27 cellular contexts compared by ENCODE assay signal in genomic region chr18:45702871-45703270, GRCh38. TPM values are rescaled to one million over a fixed set of nuclear protein-coding genes. Genes with fewer than 3 reads are reported as not detected.
"Had no signal": no experiment of that assay in that cellular context is flagged by ENCODE, and none has a peak within 500 bp of the region (broad histone marks: within the 10 kb centered on the region; RNA-seq: fewer than 3 reads in every experiment).

No MANE protein-coding gene starts in this region.

- H3K36me3 ChIP-seq: ascending aorta, breast epithelium, cardiac muscle cell, colonic mucosa had no signal

- H3K4me1 ChIP-seq: ascending aorta, breast epithelium, colonic mucosa had no signal

- H3K9me3 ChIP-seq: colonic mucosa had no signal

- H3K27ac ChIP-seq: ascending aorta, breast epithelium, cardiac muscle cell, colonic mucosa, VCaP had no signal

- FAIRE-seq: frontal cortex had no signal

- H3K4me3 ChIP-seq: ascending aorta, breast epithelium, cardiac muscle cell, colonic mucosa had no signal

- H3K27me3 ChIP-seq: ascending aorta, breast epithelium, cardiac muscle cell, colonic mucosa had no signal

- DNase-seq: activated CD4-positive, alpha-beta memory T cell treated with anti-CD3 and anti-CD28 coated beads, Interleukin-2, amount 10 ng/mL, durations not matched to agents 7 days and 5 days; activated CD4-positive, alpha-beta T cell treated with anti-CD3 and anti-CD28 coated beads for 1 hour; activated CD4-positive, alpha-beta T cell treated with anti-CD3 and anti-CD28 coated beads for 4 hours; activated CD4-positive, alpha-beta T cell treated with anti-CD3 and anti-CD28 coated beads, Interleukin-2, amount 10 ng/mL, durations not matched to agents 7 days and 5 days; activated CD4-positive, alpha-beta T cell treated with anti-CD3 and anti-CD28 coated beads, Interleukin-2, amount 50 U/mL, for 4 hours; activated CD8-positive, alpha-beta memory T cell treated with anti-CD3 and anti-CD28 coated beads, Interleukin-2, amount 50 U/mL, for 48 hours; activated gamma-delta T cell; activated naive CD4-positive, alpha-beta T cell; activated naive CD4-positive, alpha-beta T cell treated with anti-CD3 and anti-CD28 coated beads, Interleukin-2, amount 10 ng/mL, durations not matched to agents 7 days and 5 days; activated naive CD8-positive, alpha-beta T cell treated with anti-CD3 and anti-CD28 coated beads, Interleukin-2, amount 10 ng/mL, durations not matched to agents 7 days and 5 days; activated T-cell treated with anti-CD3 and anti-CD28 coated beads for 4 hours; activated T-cell treated with anti-CD3 and anti-CD28 coated beads, Interleukin-2, amount 50 U/mL, for 24 hours; activated T-cell treated with anti-CD3 and anti-CD28 coated beads, Interleukin-2, amount 50 U/mL, for 72 hours; central memory CD4-positive, alpha-beta T cell; cerebellar nuclear complex; colonic mucosa; effector CD8-positive, alpha-beta T cell; head of caudate nucleus; T-helper 2 cell had no signal

RNA-seq across cellular contexts. Expression of gene SLC14A1, which starts 21.1 kb away (rescaled TPM):
- total RNA-seq: cardiac muscle cell, dermis microvascular lymphatic vessel endothelial cell, epithelial cell of proximal tubule, WTC11 had no signal
- polyA plus RNA-seq: cardiac muscle cell had no signal
